ENCODE assay signal across 33 cellular contexts in the genomic region with DNA sequence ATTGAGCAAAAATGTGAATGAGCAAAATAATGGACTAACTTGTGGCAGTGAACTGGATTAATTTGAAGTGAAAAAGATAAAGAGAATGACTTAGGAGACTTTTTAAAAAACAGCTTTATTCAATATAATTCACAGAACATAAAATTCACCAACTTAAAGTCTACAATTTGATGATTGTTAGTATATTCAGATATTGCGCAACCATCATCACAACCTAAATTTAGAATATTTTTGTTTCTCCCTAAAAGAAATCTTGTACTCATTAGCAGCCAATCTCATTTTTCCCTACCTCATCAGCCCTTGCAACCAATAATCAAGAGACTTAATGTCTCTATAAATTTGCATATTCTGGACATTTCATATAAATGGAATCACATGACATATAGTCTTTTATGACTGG.
"Had no signal": no experiment of that assay in that cellular context is flagged by ENCODE, and none has a peak within 500 bp of the region (broad histone marks: within the 10 kb centered on the region; RNA-seq: fewer than 3 reads in every experiment).

No MANE protein-coding gene starts in this region.

- H3K27ac ChIP-seq: adrenal gland, body of pancreas, esophagus muscularis mucosa, gastroesophageal sphincter had no signal

- H3K36me3 ChIP-seq: adrenal gland, esophagus muscularis mucosa, gastroesophageal sphincter had no signal

- H3K4me3 Mint-ChIP-seq: activated CD4-positive, alpha-beta memory T cell treated with anti-CD3 and anti-CD28 coated beads for 36 hours; activated CD4-positive, alpha-beta T cell treated with anti-CD3 and anti-CD28 coated beads for 36 hours; activated CD4-positive, alpha-beta T cell treated with anti-CD3 and anti-CD28 coated beads, Interleukin-2, amount 10 ng/mL, durations not matched to agents 24 days and 14 days; activated CD8-positive, alpha-beta memory T cell treated with anti-CD3 and anti-CD28 coated beads, Interleukin-2, amount 10 ng/mL, durations not matched to agents 7 days and 5 days; activated CD8-positive, alpha-beta T cell treated with anti-CD3 and anti-CD28 coated beads, Interleukin-2, amount 10 ng/mL, durations not matched to agents 7 days and 5 days; activated naive CD4-positive, alpha-beta T cell treated with anti-CD3 and anti-CD28 coated beads for 36 hours; activated naive CD4-positive, alpha-beta T cell treated with anti-CD3 and anti-CD28 coated beads, Interleukin-2, amount 50 U/mL, for 24 hours; activated naive CD8-positive, alpha-beta T cell treated with anti-CD3 and anti-CD28 coated beads for 36 hours; activated naive CD8-positive, alpha-beta T cell treated with anti-CD3 and anti-CD28 coated beads, Interleukin-2, amount 50 U/mL, for 24 hours; activated T-helper 1 cell treated with anti-CD3 and anti-CD28 coated beads, Interleukin-12 subunit alpha, Interleukin-12 subunit beta, Interleukin-2, Interleukin-4 antibody, amounts not matched to agents 30 ng/mL and 10 ng/mL and 1 ng/mL, durations not matched to agents 14 hours and 24 hours and 36 hours; effector memory CD8-positive, alpha-beta T cell had no signal

- FAIRE-seq: colon had no signal

- H3K4me1 Mint-ChIP-seq: activated CD4-positive, alpha-beta T cell treated with anti-CD3 and anti-CD28 coated beads for 36 hours; activated CD4-positive, alpha-beta T cell treated with anti-CD3 and anti-CD28 coated beads, Interleukin-2, amount 10 ng/mL, durations not matched to agents 24 days and 14 days; activated CD8-positive, alpha-beta memory T cell treated with anti-CD3 and anti-CD28 coated beads, Interleukin-2, amount 10 ng/mL, durations not matched to agents 7 days and 5 days; activated naive CD4-positive, alpha-beta T cell treated with anti-CD3 and anti-CD28 coated beads, Interleukin-2, amount 50 U/mL, for 24 hours; activated naive CD8-positive, alpha-beta T cell treated with anti-CD3 and anti-CD28 coated beads for 36 hours; activated naive CD8-positive, alpha-beta T cell treated with anti-CD3 and anti-CD28 coated beads, Interleukin-2, amount 50 U/mL, for 24 hours had no signal

- H3K27me3 ChIP-seq: adrenal gland, body of pancreas, esophagus muscularis mucosa, gastroesophageal sphincter had no signal

- DNase-seq: activated CD4-positive, alpha-beta memory T cell treated with anti-CD3 and anti-CD28 coated beads for 36 hours; activated CD4-positive, alpha-beta T cell treated with anti-CD3 and anti-CD28 coated beads for 36 hours; activated CD4-positive, alpha-beta T cell treated with anti-CD3 and anti-CD28 coated beads, Interleukin-2, amount 10 ng/mL, durations not matched to agents 24 days and 14 days; activated CD4-positive, CD25-positive, alpha-beta regulatory T cell; activated CD4-positive, CD25-positive, alpha-beta regulatory T cell treated with anti-CD3 and anti-CD28 coated beads, Interleukin-2, amount 50 U/mL, for 72 hours; activated CD8-positive, alpha-beta memory T cell treated with anti-CD3 and anti-CD28 coated beads, Interleukin-2, amount 10 ng/mL, durations not matched to agents 7 days and 5 days; activated CD8-positive, alpha-beta memory T cell treated with anti-CD3 and anti-CD28 coated beads, Interleukin-2, amount 50 U/mL, for 4 hours; activated CD8-positive, alpha-beta T cell treated with anti-CD3 and anti-CD28 coated beads, Interleukin-2, amount 10 ng/mL, durations not matched to agents 7 days and 5 days; activated effector memory CD4-positive, alpha-beta T cell treated with anti-CD3 and anti-CD28 coated beads, Interleukin-2, amount 50 U/mL, for 16 hours; activated naive CD4-positive, alpha-beta T cell treated with anti-CD3 and anti-CD28 coated beads for 36 hours; activated naive CD8-positive, alpha-beta T cell treated with anti-CD3 and anti-CD28 coated beads for 36 hours; activated naive CD8-positive, alpha-beta T cell treated with anti-CD3 and anti-CD28 coated beads, Interleukin-2, amount 50 U/mL, for 24 hours; activated T-cell treated with anti-CD3 and anti-CD28 coated beads, Interleukin-2, amount 50 U/mL, for 1 hour; activated T-cell treated with anti-CD3 and anti-CD28 coated beads, Interleukin-2, amount 50 U/mL, for 48 hours; adrenal gland; amygdala; aorta; body of pancreas; caudate nucleus; cortex of kidney; dermis blood vessel endothelial cell; effector CD4-positive, alpha-beta T cell; effector memory CD8-positive, alpha-beta T cell; erythroblast; foreskin melanocyte; head of caudate nucleus; T-helper 2 cell had no signal

- H3K4me3 ChIP-seq: adrenal gland, body of pancreas, esophagus muscularis mucosa, gastroesophageal sphincter had no signal

- H3K9me3 ChIP-seq: adrenal gland, body of pancreas, esophagus muscularis mucosa, gastroesophageal sphincter had no signal

- H3K27me3 Mint-ChIP-seq: activated CD4-positive, alpha-beta memory T cell treated with anti-CD3 and anti-CD28 coated beads for 36 hours; activated CD4-positive, alpha-beta T cell treated with anti-CD3 and anti-CD28 coated beads for 36 hours; activated CD4-positive, alpha-beta T cell treated with anti-CD3 and anti-CD28 coated beads, Interleukin-2, amount 10 ng/mL, durations not matched to agents 24 days and 14 days; activated CD8-positive, alpha-beta memory T cell treated with anti-CD3 and anti-CD28 coated beads, Interleukin-2, amount 10 ng/mL, durations not matched to agents 7 days and 5 days; activated naive CD4-positive, alpha-beta T cell treated with anti-CD3 and anti-CD28 coated beads, Interleukin-2, amount 50 U/mL, for 24 hours; activated naive CD8-positive, alpha-beta T cell treated with anti-CD3 and anti-CD28 coated beads for 36 hours; activated naive CD8-positive, alpha-beta T cell treated with anti-CD3 and anti-CD28 coated beads, Interleukin-2, amount 50 U/mL, for 24 hours; effector memory CD8-positive, alpha-beta T cell had no signal

- ATAC-seq: activated CD4-positive, alpha-beta T cell treated with anti-CD3 and anti-CD28 coated beads for 36 hours; activated CD8-positive, alpha-beta memory T cell treated with anti-CD3 and anti-CD28 coated beads, Interleukin-2, amount 10 ng/mL, durations not matched to agents 7 days and 5 days; activated CD8-positive, alpha-beta T cell treated with anti-CD3 and anti-CD28 coated beads, Interleukin-2, amount 10 ng/mL, durations not matched to agents 7 days and 5 days; activated naive CD8-positive, alpha-beta T cell treated with anti-CD3 and anti-CD28 coated beads, Interleukin-2, amount 50 U/mL, for 24 hours; body of pancreas; effector memory CD8-positive, alpha-beta T cell; gastroesophageal sphincter had no signal

- H3K9me3 Mint-ChIP-seq: activated CD4-positive, alpha-beta memory T cell treated with anti-CD3 and anti-CD28 coated beads for 36 hours; activated CD4-positive, alpha-beta T cell treated with anti-CD3 and anti-CD28 coated beads, Interleukin-2, amount 10 ng/mL, durations not matched to agents 24 days and 14 days; activated naive CD4-positive, alpha-beta T cell treated with anti-CD3 and anti-CD28 coated beads for 36 hours; activated naive CD8-positive, alpha-beta T cell treated with anti-CD3 and anti-CD28 coated beads for 36 hours; activated naive CD8-positive, alpha-beta T cell treated with anti-CD3 and anti-CD28 coated beads, Interleukin-2, amount 50 U/mL, for 24 hours; activated T-helper 1 cell treated with anti-CD3 and anti-CD28 coated beads, Interleukin-12 subunit alpha, Interleukin-12 subunit beta, Interleukin-2, Interleukin-4 antibody, amounts not matched to agents 30 ng/mL and 10 ng/mL and 1 ng/mL, durations not matched to agents 14 hours and 24 hours and 36 hours had no signal

- H3K4me1 ChIP-seq: adrenal gland, body of pancreas, esophagus muscularis mucosa, gastroesophageal sphincter had no signal

- H3K36me3 Mint-ChIP-seq: activated CD4-positive, alpha-beta memory T cell treated with anti-CD3 and anti-CD28 coated beads for 36 hours; activated CD8-positive, alpha-beta memory T cell treated with anti-CD3 and anti-CD28 coated beads, Interleukin-2, amount 10 ng/mL, durations not matched to agents 7 days and 5 days; activated naive CD4-positive, alpha-beta T cell treated with anti-CD3 and anti-CD28 coated beads, Interleukin-2, amount 50 U/mL, for 24 hours; activated naive CD8-positive, alpha-beta T cell treated with anti-CD3 and anti-CD28 coated beads for 36 hours had no signal

- H3K27ac Mint-ChIP-seq: activated CD4-positive, alpha-beta memory T cell treated with anti-CD3 and anti-CD28 coated beads for 36 hours; activated CD4-positive, alpha-beta T cell treated with anti-CD3 and anti-CD28 coated beads for 36 hours; activated CD4-positive, alpha-beta T cell treated with anti-CD3 and anti-CD28 coated beads, Interleukin-2, amount 10 ng/mL, durations not matched to agents 24 days and 14 days; activated CD8-positive, alpha-beta memory T cell treated with anti-CD3 and anti-CD28 coated beads, Interleukin-2, amount 10 ng/mL, durations not matched to agents 7 days and 5 days; activated CD8-positive, alpha-beta T cell treated with anti-CD3 and anti-CD28 coated beads, Interleukin-2, amount 10 ng/mL, durations not matched to agents 7 days and 5 days; activated naive CD4-positive, alpha-beta T cell treated with anti-CD3 and anti-CD28 coated beads for 36 hours; activated naive CD4-positive, alpha-beta T cell treated with anti-CD3 and anti-CD28 coated beads, Interleukin-2, amount 50 U/mL, for 24 hours; activated naive CD8-positive, alpha-beta T cell treated with anti-CD3 and anti-CD28 coated beads for 36 hours; activated naive CD8-positive, alpha-beta T cell treated with anti-CD3 and anti-CD28 coated beads, Interleukin-2, amount 50 U/mL, for 24 hours; activated T-helper 1 cell treated with anti-CD3 and anti-CD28 coated beads, Interleukin-12 subunit alpha, Interleukin-12 subunit beta, Interleukin-2, Interleukin-4 antibody, amounts not matched to agents 30 ng/mL and 10 ng/mL and 1 ng/mL, durations not matched to agents 14 hours and 24 hours and 36 hours; activated T-helper 2 cell treated with anti-CD3 and anti-CD28 coated beads, Interferon-gamma antibody, Interleukin-2, Interleukin-4, amounts not matched to agents 10 μg/mL and 5 μg/mL and 100 μg/mL, durations not matched to agents 14 hours and 24 hours and 36 hours; effector memory CD8-positive, alpha-beta T cell had no signal
